ENCODE assay signal across 16 cellular contexts in the genomic region with DNA sequence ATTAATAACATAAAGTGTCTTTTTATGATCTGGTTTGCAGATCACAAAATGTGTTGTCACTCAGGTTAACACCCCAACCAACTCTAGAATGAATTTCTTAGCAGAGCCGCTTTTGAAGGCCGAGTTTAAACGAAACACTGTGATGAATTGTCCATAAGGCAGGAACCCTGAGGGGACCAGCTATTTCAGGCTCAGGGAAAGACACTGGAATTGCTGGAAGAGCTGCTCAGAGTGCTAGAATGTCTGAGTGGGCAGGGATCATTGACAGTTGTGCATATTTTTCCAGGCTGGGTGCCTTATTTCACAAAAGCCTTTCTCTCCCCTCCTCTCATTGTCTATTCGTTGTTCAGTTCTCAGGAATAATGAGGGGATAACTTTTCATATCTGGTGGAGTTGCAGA.
"Had no signal": no experiment of that assay in that cellular context is flagged by ENCODE, and none has a peak within 500 bp of the region (broad histone marks: within the 10 kb centered on the region; RNA-seq: fewer than 3 reads in every experiment).

No MANE protein-coding gene starts in this region.

- H3K27ac Mint-ChIP-seq: activated naive CD4-positive, alpha-beta T cell treated with anti-CD3 and anti-CD28 coated beads, Interleukin-2, amount 50 U/mL, for 72 hours; naive thymus-derived CD4-positive, alpha-beta T cell; T-helper 1 cell treated with Interleukin-12 subunit alpha and Interleukin-12 subunit beta and Interleukin-4 antibody, amounts not matched to agents 30 μg/mL and 1 μg/mL, for 36 hours; WTC11 had no signal

- H3K4me3 ChIP-seq: mucosa of descending colon, ovary, sigmoid colon, thyroid gland had no signal

- H3K4me1 ChIP-seq: sigmoid colon, thyroid gland had no signal

- H3K4me3 Mint-ChIP-seq: naive thymus-derived CD4-positive, alpha-beta T cell; T-helper 1 cell treated with Interleukin-12 subunit alpha and Interleukin-12 subunit beta and Interleukin-4 antibody, amounts not matched to agents 30 μg/mL and 1 μg/mL, for 36 hours; WTC11 had no signal

- H3K9me3 ChIP-seq: mucosa of descending colon, neutrophil, ovary, sigmoid colon, thyroid gland had no signal

- DNase-seq: activated T-cell treated with anti-CD3 and anti-CD28 coated beads, Interleukin-2, amount 50 U/mL, for 1 hour; cerebellar nuclear complex; effector CD4-positive, alpha-beta T cell; mesendoderm; mucosa of descending colon; naive thymus-derived CD4-positive, alpha-beta T cell; ovary; sigmoid colon; stimulated activated CD4-positive, alpha-beta T cell treated with anti-CD3 and anti-CD28 coated beads, Interleukin-4, amount 100 ng/mL, for 1 hour; stimulated activated naive CD4-positive, alpha-beta T cell treated with Interleukin-2 at 50 U/mL for 16 hours; T1000; thyroid gland had no signal

- H3K4me1 Mint-ChIP-seq: naive thymus-derived CD4-positive, alpha-beta T cell had no signal

- ATAC-seq: activated naive CD4-positive, alpha-beta T cell treated with anti-CD3 and anti-CD28 coated beads, Interleukin-2, amount 50 U/mL, for 72 hours; mucosa of descending colon; naive thymus-derived CD4-positive, alpha-beta T cell had no signal

- H3K27me3 ChIP-seq: ovary, sigmoid colon, thyroid gland had no signal

- H3K9me3 Mint-ChIP-seq: activated naive CD4-positive, alpha-beta T cell treated with anti-CD3 and anti-CD28 coated beads, Interleukin-2, amount 50 U/mL, for 72 hours; naive thymus-derived CD4-positive, alpha-beta T cell; T-helper 1 cell treated with Interleukin-12 subunit alpha and Interleukin-12 subunit beta and Interleukin-4 antibody, amounts not matched to agents 30 μg/mL and 1 μg/mL, for 36 hours had no signal

- H3K36me3 ChIP-seq: neutrophil, ovary, sigmoid colon, thyroid gland had no signal

- H3K36me3 Mint-ChIP-seq: activated naive CD4-positive, alpha-beta T cell treated with anti-CD3 and anti-CD28 coated beads, Interleukin-2, amount 50 U/mL, for 72 hours; naive thymus-derived CD4-positive, alpha-beta T cell; WTC11 had no signal

- H3K27ac ChIP-seq: neutrophil, ovary, sigmoid colon, thyroid gland had no signal
